In genomic region chr3:10804183-10804648, GRCh38 we compare ENCODE assay signal across 25 cellular contexts. TPM values are rescaled to one million over a fixed set of nuclear protein-coding genes. Genes with fewer than 3 reads are reported as not detected.
DNase-seq lines count a peak whose midpoint lies in the region; ATAC-seq, FAIRE-seq and TF ChIP-seq lines count a peak whose summit lies in the region.
"Had no signal": no experiment of that assay in that cellular context is flagged by ENCODE, and none has a peak within 500 bp of the region (broad histone marks: within the 10 kb centered on the region; RNA-seq: fewer than 3 reads in every experiment).

No MANE protein-coding gene starts in this region.

- BruUV-seq in Calu3 (replicated peaks; lab: Mats Ljungman, UMichigan), result no TSS peak

- peaks cover 12% of the 10 kb centered on the region for H3K4me1 Mint-ChIP-seq in Calu3 (ENCODE audit: low read depth, unreplicated experiment)
- H3K4me1 Mint-ChIP-seq: activated naive CD8-positive, alpha-beta T cell treated with anti-CD3 and anti-CD28 coated beads for 36 hours; activated T-helper 17 cell treated with anti-CD3 and anti-CD28 coated beads, Interleukin-2, amount 50 U/mL, for 72 hours had no signal

- TF ChIP-seq CTCF in Calu3 (IDR thresholded peaks at IDR 0.05; ENCODE audit: unreplicated experiment) (no peak), bronchial epithelial cell (IDR thresholded peaks at IDR 0.05; ENCODE audit: insufficient read depth, low read length, severe bottlenecking) (no peak), kidney epithelial cell (IDR thresholded peaks at IDR 0.05; ENCODE audit: insufficient read depth, low read length, poor library complexity, severe bottlenecking) (no peak)

- no peaks in the 10 kb centered on the region for H3K9me3 Mint-ChIP-seq in Calu3 (ENCODE audit: low read depth, unreplicated experiment)
- H3K9me3 Mint-ChIP-seq: activated naive CD8-positive, alpha-beta T cell treated with anti-CD3 and anti-CD28 coated beads for 36 hours; effector memory CD8-positive, alpha-beta T cell; natural killer cell treated with Interleukin-12 subunit alpha and Interleukin-12 subunit beta and Interleukin-15 and Interleukin-18, amount 100 ng/mL, for 72 hours; stimulated activated naive CD8-positive, alpha-beta T cell treated with anti-CD3 and anti-CD28 coated beads, Interleukin-15, Interleukin-2, amounts not matched to agents 100 ng/mL and 50 ng/mL, for 24 hours had no signal

- peak; percentile 90 for FAIRE-seq in bronchial epithelial cell (lab: Jason Lieb, UNC)
- FAIRE-seq in RCC 7860 (lab: Jason Lieb, UNC), result no peak
- FAIRE-seq: HTR-8/SVneo had no signal

- peaks cover 49% of the 10 kb centered on the region for H3K27me3 Mint-ChIP-seq in Calu3 (ENCODE audit: unreplicated experiment)

- H3K27me3 ChIP-seq in bronchial epithelial cell (ENCODE audit: control insufficient read depth, insufficient read depth, low read length) (no peaks in the 10 kb centered on the region), kidney epithelial cell (ENCODE audit: control insufficient read depth, insufficient read depth, low read length) (no peaks in the 10 kb centered on the region)
- H3K27me3 ChIP-seq: BE2C had no signal

- no peak for ATAC-seq in Right ventricle myocardium superior (ENCODE audit: poor library complexity)
- ATAC-seq: activated T-helper 17 cell treated with anti-CD3 and anti-CD28 coated beads, Interleukin-2, amount 50 U/mL, for 72 hours; effector memory CD8-positive, alpha-beta T cell; left lung; natural killer cell treated with Interleukin-12 subunit alpha and Interleukin-12 subunit beta and Interleukin-15 and Interleukin-18, amount 100 ng/mL, for 72 hours had no signal

- H3K27ac Mint-ChIP-seq in Calu3 (ENCODE audit: unreplicated experiment), result no peak overlapping the region
- H3K27ac Mint-ChIP-seq: activated naive CD8-positive, alpha-beta T cell treated with anti-CD3 and anti-CD28 coated beads for 36 hours; activated T-helper 17 cell treated with anti-CD3 and anti-CD28 coated beads, Interleukin-2, amount 50 U/mL, for 72 hours; effector memory CD8-positive, alpha-beta T cell; natural killer cell treated with Interleukin-12 subunit alpha and Interleukin-12 subunit beta and Interleukin-15 and Interleukin-18, amount 100 ng/mL, for 72 hours; stimulated activated naive CD8-positive, alpha-beta T cell treated with anti-CD3 and anti-CD28 coated beads, Interleukin-15, Interleukin-2, amounts not matched to agents 100 ng/mL and 50 ng/mL, for 24 hours had no signal

- H3K36me3 Mint-ChIP-seq in Calu3 (ENCODE audit: insufficient read depth, unreplicated experiment), result no peaks in the 10 kb centered on the region
- H3K36me3 Mint-ChIP-seq: activated naive CD8-positive, alpha-beta T cell treated with anti-CD3 and anti-CD28 coated beads for 36 hours; natural killer cell treated with Interleukin-12 subunit alpha and Interleukin-12 subunit beta and Interleukin-15 and Interleukin-18, amount 100 ng/mL, for 72 hours had no signal

- no peak overlapping the region for H3K4me3 Mint-ChIP-seq in Calu3 (ENCODE audit: low read depth, unreplicated experiment)
- H3K4me3 Mint-ChIP-seq: activated naive CD8-positive, alpha-beta T cell treated with anti-CD3 and anti-CD28 coated beads for 36 hours; activated T-helper 17 cell treated with anti-CD3 and anti-CD28 coated beads, Interleukin-2, amount 50 U/mL, for 72 hours; effector memory CD8-positive, alpha-beta T cell; natural killer cell treated with Interleukin-12 subunit alpha and Interleukin-12 subunit beta and Interleukin-15 and Interleukin-18, amount 100 ng/mL, for 72 hours; stimulated activated naive CD8-positive, alpha-beta T cell treated with anti-CD3 and anti-CD28 coated beads, Interleukin-15, Interleukin-2, amounts not matched to agents 100 ng/mL and 50 ng/mL, for 24 hours had no signal

- intact Hi-C loops in Calu3 (cut with micrococcal nuclease; ENCODE audit: unreplicated experiment) (no loop called here), Right ventricle myocardium superior (cut with DNase I) (no loop called here)

- DNase-seq in Calu3, result peak; percentile 46
- peak; percentile 5 for DNase-seq in M059J (ENCODE audit: low read depth)
- DNase-seq in bronchial epithelial cell (ENCODE audit: low read depth), result peak; percentile 100
- peak; percentile 7 for DNase-seq in kidney epithelial cell (ENCODE audit: low read depth)
- DNase-seq in NCI-H1930 (lab: John Stamatoyannopoulos, UW), result no peak
- no peak for DNase-seq in activated CD8-positive, alpha-beta memory T cell treated with anti-CD3 and anti-CD28 coated beads, Interleukin-2, amount 50 U/mL, for 48 hours
- DNase-seq in RCC 7860 (ENCODE audit: low spot score), result no peak
- DNase-seq in Right ventricle myocardium superior, result no peak
- DNase-seq: activated CD4-positive, alpha-beta T cell treated with anti-CD3 and anti-CD28 coated beads, Interleukin-2, amount 50 U/mL, for 1 hour; activated naive CD8-positive, alpha-beta T cell treated with anti-CD3 and anti-CD28 coated beads for 36 hours; BE2C; effector memory CD8-positive, alpha-beta T cell; left lung; NCI-H2081; NCI-H446 treated with DMSO at 0.1 percent for 48 hours; stimulated activated CD4-positive, alpha-beta T cell treated with anti-CD3 and anti-CD28 coated beads, Interleukin-4, amount 100 ng/mL, for 4 hours; tibial artery; WERI-Rb-1 had no signal

- CTCF ChIA-PET in Calu3 (lab: Charles Lee), result no interaction called here

- H3K36me3 ChIP-seq in bronchial epithelial cell (ENCODE audit: control insufficient read depth, insufficient read depth, low read length) (no peaks in the 10 kb centered on the region), kidney epithelial cell (ENCODE audit: control insufficient read depth, insufficient read depth, low read length) (no peaks in the 10 kb centered on the region)
- H3K36me3 ChIP-seq: BE2C, left lung, right atrium auricular region, tibial artery, WERI-Rb-1 had no signal

- H3K4me3 ChIP-seq in bronchial epithelial cell (ENCODE audit: low read depth, low read length), result no peak overlapping the region
- H3K4me3 ChIP-seq in kidney epithelial cell (ENCODE audit: low read depth, low read length), result no peak overlapping the region
- H3K4me3 ChIP-seq: left lung, right atrium auricular region, tibial artery had no signal

RNA-seq across cellular contexts. Expression of gene SLC6A11, which starts 11.8 kb away (rescaled TPM):
- not detected in 2 replicates for total RNA-seq in Calu3 (2022)
- total RNA-seq in M059J (2014; rRNA removed; shearing (Covaris generic)), result not detected in 2 replicates
- 3.2 and 3.5 TPM in 2 replicates for total RNA-seq in bronchial epithelial cell
- total RNA-seq in kidney epithelial cell, result 0.04 TPM in 1 of 2 replicates, not detected in the other
- total RNA-seq in Right ventricle myocardium superior, result not detected
- total RNA-seq: A673; activated naive CD8-positive, alpha-beta T cell treated with anti-CD3 and anti-CD28 coated beads for 36 hours; activated T-helper 17 cell treated with anti-CD3 and anti-CD28 coated beads, Interleukin-2, amount 50 U/mL, for 72 hours; natural killer cell treated with Interleukin-12 subunit alpha and Interleukin-12 subunit beta and Interleukin-15 and Interleukin-18, amount 100 ng/mL, for 72 hours; osteocyte; right atrium auricular region had no signal

Comparison
In these comparisons a context has a peak if more than half of its experiments do, and no peak if none do; other contexts are left out.
1. DNase-seq: peak in Calu3 (single experiment), M059J (single experiment), bronchial epithelial cell (single experiment) and kidney epithelial cell (single experiment); none in NCI-H1930 (0 of 2), activated CD8-positive, alpha-beta memory T cell treated with anti-CD3 and anti-CD28 coated beads, Interleukin-2, amount 50 U/mL, for 48 hours (single experiment), RCC 7860 (single experiment) and Right ventricle myocardium superior (single experiment).